In genomic region chr21:28216976-28217523, GRCh38 we compare ENCODE assay signal across 19 cellular contexts.
DNase-seq lines count a peak whose midpoint lies in the region; TF ChIP-seq lines count a peak whose summit lies in the region.
"Had no signal": no experiment of that assay in that cellular context is flagged by ENCODE, and none has a peak within 500 bp of the region (broad histone marks: within the 10 kb centered on the region; RNA-seq: fewer than 3 reads in every experiment).

No MANE protein-coding gene starts in this region.

- no peak overlapping the region for H3K56ac ChIP-seq in mesendoderm (ENCODE audit: low read length)

- H3K4ac ChIP-seq in mesendoderm (ENCODE audit: low read depth, low read length): no peak overlapping the region

- no peak overlapping the region for H4K5ac ChIP-seq in mesendoderm (ENCODE audit: low read length)

- H3K79me2 ChIP-seq in hepatocyte (no peaks in the 10 kb centered on the region), mesendoderm (ENCODE audit: control insufficient read depth, insufficient read depth, low read length) (no peaks in the 10 kb centered on the region)

- H3K27me3 ChIP-seq in hepatocyte (no peaks in the 10 kb centered on the region), mesendoderm (ENCODE audit: insufficient read depth, low read length, poor library complexity) (no peaks in the 10 kb centered on the region)

- H3K36me3 ChIP-seq in hepatocyte (replicated peaks; ENCODE audit: insufficient read depth, low read depth) (no peaks in the 10 kb centered on the region), mesendoderm (ENCODE audit: control insufficient read depth, insufficient read depth, low read length) (no peaks in the 10 kb centered on the region)

- WGBS in hepatocyte (ENCODE audit: low lambda C conversion rate, missing lambda C conversion rate): 100% methylated on average over 1 of the region's 1 CpG
- no CpG with 5 or more reads among the region's 1 CpG for WGBS in mesendoderm (ENCODE audit: extremely low coverage, insufficient coverage, low lambda C conversion rate)

- no peaks in the 10 kb centered on the region for H3K9me3 ChIP-seq in hepatocyte (ENCODE audit: low read depth)
- H3K9me3 ChIP-seq: A549, Caco-2 had no signal

- H3K9me2 ChIP-seq in hepatocyte (replicated peaks; ENCODE audit: insufficient read depth): no peaks in the 10 kb centered on the region

- no peak overlapping the region for H3K23ac ChIP-seq in mesendoderm (ENCODE audit: low read length)

- no peaks in the 10 kb centered on the region for H3K79me1 ChIP-seq in mesendoderm (ENCODE audit: low read length)

- no peak overlapping the region for H2BK15ac ChIP-seq in mesendoderm (replicated peaks; ENCODE audit: low read depth)

- H3K9ac ChIP-seq in mesendoderm (ENCODE audit: low read length): no peak overlapping the region

- H4K8ac ChIP-seq in mesendoderm (ENCODE audit: low read depth, low read length): no peak overlapping the region

- H2AK5ac ChIP-seq in mesendoderm (ENCODE audit: low read length): no peak overlapping the region

- no peaks in the 10 kb centered on the region for H4K20me1 ChIP-seq in hepatocyte (ENCODE audit: insufficient read depth, poor library complexity, severe bottlenecking)

- H3K4me2 ChIP-seq in hepatocyte: no peak overlapping the region
- no peak overlapping the region for H3K4me2 ChIP-seq in mesendoderm (ENCODE audit: low read length)
- H3K4me2 ChIP-seq: A549 had no signal

- H2BK120ac ChIP-seq in mesendoderm (ENCODE audit: low read depth, low read length): no peak overlapping the region

- no peak overlapping the region for H2BK5ac ChIP-seq in mesendoderm (ENCODE audit: low read length)

- no peak overlapping the region for H3K18ac ChIP-seq in mesendoderm (ENCODE audit: low read length)

- no peak for TF ChIP-seq CTCF in hepatocyte (IDR thresholded peaks at IDR 0.05; ENCODE audit: poor library complexity)

- no peak overlapping the region for H3K27ac ChIP-seq in hepatocyte
- H3K27ac ChIP-seq in mesendoderm (ENCODE audit: low read depth, low read length): no peak overlapping the region
- H3K27ac ChIP-seq: 22Rv1, A549, C4-2B, HL-60 had no signal

- no peak overlapping the region for H2AFZ ChIP-seq in hepatocyte

- H3K4me3 ChIP-seq in hepatocyte (no peak overlapping the region), mesendoderm (ENCODE audit: low read length) (no peak overlapping the region)
- H3K4me3 ChIP-seq: A549 had no signal

- H3K4me1 ChIP-seq in hepatocyte (ENCODE audit: insufficient read depth): no peaks in the 10 kb centered on the region
- H3K4me1 ChIP-seq in mesendoderm (ENCODE audit: control insufficient read depth, low read depth, low read length): no peaks in the 10 kb centered on the region
- H3K4me1 ChIP-seq: A549, Caco-2 had no signal

- DNase-seq in DMS53 (lab: John Stamatoyannopoulos, UW) (peak; percentile 8), DMS53 treated with DMSO at 0.1 percent for 48 hours (lab: John Stamatoyannopoulos, UW; ENCODE audit: unreplicated experiment) (no peak), amniotic epithelial cell (ENCODE audit: low read depth) (peak; percentile 41), hepatocyte (ENCODE audit: low spot score) (peak; percentile 17), midbrain (lab: John Stamatoyannopoulos, UW) (no peak), NCI-H2107 treated with DMSO at 0.1 percent for 48 hours (lab: John Stamatoyannopoulos, UW; ENCODE audit: unreplicated experiment) (no peak), mesendoderm (no peak)
- DNase-seq: AML-193; Caco-2; CD4-positive, alpha-beta T cell; DMS79 treated with DMSO at 0.1 percent for 48 hours; GF-D8; GOT3; H7; HFFc6 had no signal

Comparison
In these comparisons a context has a peak if more than half of its experiments do, and no peak if none do; other contexts are left out.
1. DNase-seq: peak in DMS53 (single experiment), amniotic epithelial cell (single experiment) and hepatocyte (single experiment); none in DMS53 treated with DMSO at 0.1 percent for 48 hours (single experiment), midbrain (single experiment), NCI-H2107 treated with DMSO at 0.1 percent for 48 hours (single experiment) and mesendoderm (single experiment).